In genomic region chr2:174025271-174026121, GRCh38 we compare ENCODE assay signal across 8 cellular contexts.
DNase-seq lines count a peak whose midpoint lies in the region; ATAC-seq, FAIRE-seq and TF ChIP-seq lines count a peak whose summit lies in the region.

No MANE protein-coding gene starts in this region.

- no peaks in the 10 kb centered on the region for H4K20me1 ChIP-seq in GM23338 (replicated peaks; ENCODE audit: insufficient read depth)

- TF ChIP-seq CTCF in GM23338 (conservative IDR thresholded peaks at IDR 0.05; ENCODE audit: low read depth in 2 of 2) (no peak), WTC11 (IDR thresholded peaks at IDR 0.05) (no peak), sigmoid colon (IDR thresholded peaks at IDR 0.05) (no peak), D721Med (IDR thresholded peaks at IDR 0.05; ENCODE audit: insufficient read depth, missing control alignments) (no peak)

- H3K4me2 ChIP-seq in GM23338 = peak overlapping the region; percentile 66; the same call in 1 of the 2 replicates

- peak overlapping the region; percentile 95 for H2AFZ ChIP-seq in GM23338

- no peak for FAIRE-seq in D721Med (lab: Jason Lieb, UNC)

- H3K4me3 ChIP-seq in GM23338 = no peak overlapping the region
- no peak overlapping the region for H3K4me3 ChIP-seq in sigmoid colon

- H3K27me3 ChIP-seq in GM23338 (ENCODE audit: insufficient read depth) = no peaks in the 10 kb centered on the region
- H3K27me3 ChIP-seq in sigmoid colon = no peaks in the 10 kb centered on the region

- H3K27ac ChIP-seq in GM23338 (ENCODE audit: low read depth) (peak overlapping the region; percentile 35; the same call in 1 of the 2 replicates), sigmoid colon (peak overlapping the region; percentile 69 to 83 (median 75))

- H3K27me3 Mint-ChIP-seq in GM23338 (ENCODE audit: insufficient read depth, low read depth, poor library complexity) (peaks cover 12% of the 10 kb centered on the region), WTC11 (ENCODE audit: low read depth) (peaks cover 6% of the 10 kb centered on the region; the same call in 1 of the 2 replicates)

- TF ChIP-seq POLR2A in sigmoid colon (IDR thresholded peaks at IDR 0.05) = no peak

- no peaks in the 10 kb centered on the region for H3K36me3 ChIP-seq in GM23338 (ENCODE audit: insufficient read depth)
- no peaks in the 10 kb centered on the region for H3K36me3 ChIP-seq in sigmoid colon

- 81 to 85% methylated on average over 47 of the region's 47 CpGs for WGBS in sigmoid colon, 2 donors

- H3K36me3 Mint-ChIP-seq in GM23338 (ENCODE audit: low read depth) (no peaks in the 10 kb centered on the region), WTC11 (no peaks in the 10 kb centered on the region)

- H3K4me1 Mint-ChIP-seq in GM23338 (peaks cover 42% of the 10 kb centered on the region), WTC11 (peaks cover 49% of the 10 kb centered on the region)

- H3K9me3 ChIP-seq in sigmoid colon = no peaks in the 10 kb centered on the region

- intact Hi-C loops in left cardiac atrium (cut with DNase I) (no loop called here), sigmoid colon (cut with DNase I) (no loop called here)

- TF ChIP-seq EP300 in sigmoid colon (IDR thresholded peaks at IDR 0.05) = peak in 2 of 4 donors; percentile 4 to 53

- no peaks in the 10 kb centered on the region for H3K9me2 ChIP-seq in GM23338 (ENCODE audit: insufficient read depth)

- H3K9me3 Mint-ChIP-seq in GM23338 = no peaks in the 10 kb centered on the region
- no peaks in the 10 kb centered on the region for H3K9me3 Mint-ChIP-seq in WTC11

- H3K79me2 ChIP-seq in GM23338 (replicated peaks; ENCODE audit: insufficient read depth) = no peaks in the 10 kb centered on the region

- POLR2A ChIA-PET in WTC11 (lab: Charles Lee) = interaction anchor here (1.9 kb wide), 1 partner anchor 12 kb away, joined by 5 read pairs; no protein-coding TSS in a partner anchor

- H3K4me3 Mint-ChIP-seq in GM23338 = no peak overlapping the region
- H3K4me3 Mint-ChIP-seq in WTC11 = no peak overlapping the region

- H3K4me1 ChIP-seq in GM23338 (ENCODE audit: insufficient read depth) = peaks cover 34% of the 10 kb centered on the region
- peaks cover 0 to 41% (median 26%) of the 10 kb centered on the region in 4 donors for H3K4me1 ChIP-seq in sigmoid colon

- H3K27ac Mint-ChIP-seq in GM23338 (peak overlapping the region; percentile 83), WTC11 (peak overlapping the region; percentile 95)

- CTCF ChIA-PET in WTC11 (lab: Charles Lee) = interaction anchor here (0.5 to 1.7 kb wide), 8 partner anchors 10 to 576 kb away, joined by 3 to 7 read pairs (median 5); no protein-coding TSS in a partner anchor

- DNase-seq in GM23338 (ENCODE audit: low spot score) = peak; percentile 44
- DNase-seq in WTC11 (ENCODE audit: low spot score) = no peak
- peak; percentile 81 for DNase-seq in left cardiac atrium
- DNase-seq in sigmoid colon = peak; percentile 96
- no peak for DNase-seq in DMS 273 treated with DMSO at 0.1 percent for 48 hours (lab: John Stamatoyannopoulos, UW)
- no peak for DNase-seq in D721Med (ENCODE audit: insufficient read length, low spot score)
- DNase-seq in iPS-NIHi11 (ENCODE audit: low spot score) = no peak
- no peak for DNase-seq in DMS79 (lab: John Stamatoyannopoulos, UW)

- ATAC-seq in GM23338 (peak; percentile 10), WTC11 (no peak; the same call in 1 of the 2 replicates), left cardiac atrium (peak; percentile 77 to 84)

- peaks cover 20% of the 10 kb centered on the region; the same call in 1 of the 2 replicates for H3F3A ChIP-seq in GM23338 (replicated peaks; ENCODE audit: low read depth)

TF ChIP-seq in GM23338, 12 proteins besides CTCF, POLR2A, EP300 and RAD21 (continues in another document):
- TF ChIP-seq POLR2AphosphoS5 (IDR thresholded peaks at IDR 0.05; ENCODE audit: low read depth) = no peak
- TF ChIP-seq NANOG (IDR thresholded peaks at IDR 0.05; ENCODE audit: borderline replicate concordance) = no peak
- no peak for TF ChIP-seq ETS1 (IDR thresholded peaks at IDR 0.05)
- no peak for TF ChIP-seq STAT1 (IDR thresholded peaks at IDR 0.05; ENCODE audit: unreplicated experiment)

TF ChIP-seq in WTC11, 78 proteins besides CTCF, POLR2A, EP300 and RAD21:
- TF ChIP-seq NFYB (CRISPR knock-in tag; conservative IDR thresholded peaks at IDR 0.05; ENCODE audit: low read depth) (no peak), GABPB1 (CRISPR knock-in tag; IDR thresholded peaks at IDR 0.05) (peak; percentile 49)

Comparison
In these comparisons a context has a peak if more than half of its experiments do, and no peak if none do; other contexts are left out.
1. DNase-seq: peak in GM23338 (single experiment), left cardiac atrium (single experiment) and sigmoid colon (single experiment); none in WTC11 (single experiment), DMS 273 treated with DMSO at 0.1 percent for 48 hours (single experiment), D721Med (single experiment), iPS-NIHi11 (single experiment) and DMS79 (single experiment).